In genomic region chr15:22839046-22839705, GRCh38 we compare ENCODE assay signal across 8 cellular contexts. TPM values are rescaled to one million over a fixed set of nuclear protein-coding genes. Genes with fewer than 3 reads are reported as not detected.
A peak's percentile ranks its signal among the peaks of the same experiment; 100 is the strongest.
DNase-seq lines count a peak whose midpoint lies in the region; ATAC-seq and TF ChIP-seq lines count a peak whose summit lies in the region.

No MANE protein-coding gene starts in this region.

- intact Hi-C loops in lower lobe of right lung (cut with DNase I), result no loop called here

- DNase-seq in NOMO-1 (lab: John Stamatoyannopoulos, UW; ENCODE audit: unreplicated experiment in 2 of 2), result peak; percentile 1 to 49
- no peak for DNase-seq in NOMO-1 treated with dmso at 0.1 percent for 144 hours (lab: John Stamatoyannopoulos, UW; ENCODE audit: unreplicated experiment)
- peak; percentile 53 for DNase-seq in MV-4-11 (lab: John Stamatoyannopoulos, UW)
- DNase-seq in cardiac fibroblast (ENCODE audit: low read depth in 2 of 2), result peak; percentile 21 to 25
- DNase-seq in lower lobe of right lung, result no peak
- no peak for DNase-seq in type B pancreatic cell (ENCODE audit: extremely low spot score, unreplicated experiment)
- no peak for DNase-seq in NCI-H128 (lab: John Stamatoyannopoulos, UW; ENCODE audit: unreplicated experiment)

- H3K4me3 ChIP-seq in cardiac fibroblast (replicated peaks in 1 of 2; ENCODE audit: low read depth in 2 of 2, low read length in 2 of 2) (peak overlapping the region; percentile 76 to 87), lower lobe of right lung (peak overlapping the region; percentile 87)

- peak overlapping the region; percentile 98 for H3K27ac Mint-ChIP-seq in type B pancreatic cell

- peak in 1 of 2 donors; percentile 14 for ATAC-seq in lower lobe of right lung
- ATAC-seq in HG02642 (IDR thresholded peaks at IDR 0.05; ENCODE audit: poor library complexity, unreplicated experiment), result no peak

- peaks cover 13% of the 10 kb centered on the region for H3K36me3 Mint-ChIP-seq in type B pancreatic cell

- H3K27ac ChIP-seq in lower lobe of right lung, result peak overlapping the region; percentile 97

- H3K36me3 ChIP-seq in lower lobe of right lung, result peaks cover 12% of the 10 kb centered on the region

- H3K9me3 ChIP-seq in lower lobe of right lung, result no peaks in the 10 kb centered on the region

- no peaks in the 10 kb centered on the region for H3K27me3 Mint-ChIP-seq in type B pancreatic cell

- H3K9me3 Mint-ChIP-seq in type B pancreatic cell, result no peaks in the 10 kb centered on the region

- no peaks in the 10 kb centered on the region for H3K27me3 ChIP-seq in lower lobe of right lung (ENCODE audit: low read depth)

- H3K4me1 ChIP-seq in lower lobe of right lung, result peaks cover 24% of the 10 kb centered on the region

- peak overlapping the region; percentile 95 for H3K4me3 Mint-ChIP-seq in type B pancreatic cell

- no peak for TF ChIP-seq CTCF in cardiac fibroblast (IDR thresholded peaks at IDR 0.05; ENCODE audit: low read depth, low read length)
- no peak for TF ChIP-seq CTCF in lower lobe of right lung (IDR thresholded peaks at IDR 0.05)
- no peak for TF ChIP-seq CTCF in type B pancreatic cell (conservative IDR thresholded peaks at IDR 0.05)

- H3K4me1 Mint-ChIP-seq in type B pancreatic cell (ENCODE audit: unreplicated experiment), result peaks cover 9% of the 10 kb centered on the region

RNA-seq across cellular contexts. Expression of gene NIPA2, which starts 0.7 kb away (rescaled TPM):
- total RNA-seq in lower lobe of right lung, result 43.6 TPM
- total RNA-seq in type B pancreatic cell (ENCODE audit: low replicate concordance), result 48.7 and 59.4 TPM in 2 replicates

RNA-seq across cellular contexts. Expression of gene NIPA1, which starts 52.7 kb away (rescaled TPM):
- total RNA-seq in lower lobe of right lung (15.2 TPM), type B pancreatic cell (ENCODE audit: low replicate concordance) (11.7 and 16.5 TPM in 2 replicates)

Comparison
In these comparisons a context has a peak if more than half of its experiments do, and no peak if none do; other contexts are left out.
1. DNase-seq: peak in NOMO-1 (2 of 2), MV-4-11 (single experiment) and cardiac fibroblast (2 of 2); none in NOMO-1 treated with dmso at 0.1 percent for 144 hours (single experiment), lower lobe of right lung (single experiment), type B pancreatic cell (single experiment) and NCI-H128 (single experiment).